Comparison of ENCODE assay signal across 18 cellular contexts in the genomic region with DNA sequence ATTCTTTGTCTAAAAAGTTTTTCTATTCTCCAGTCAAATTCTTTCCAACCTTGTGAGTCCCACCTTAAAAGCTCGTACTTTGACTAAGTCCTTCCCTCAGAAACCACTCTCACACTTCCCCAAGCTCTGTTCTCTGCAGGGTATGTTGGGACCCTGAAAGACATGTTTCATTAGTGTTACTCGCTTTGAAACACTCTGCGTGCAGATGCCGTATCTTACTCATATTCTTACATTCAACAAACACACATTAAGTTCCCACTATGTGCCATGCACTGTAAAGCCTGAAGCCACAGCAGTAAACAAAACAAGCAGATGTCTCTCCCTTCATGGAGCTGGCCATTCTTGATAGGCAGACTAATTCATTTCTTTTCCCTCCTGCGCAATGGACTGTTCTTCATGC.
A peak's percentile ranks its signal among the peaks of the same experiment; 100 is the strongest.
DNase-seq lines count a peak whose midpoint lies in the region; ATAC-seq, FAIRE-seq and TF ChIP-seq lines count a peak whose summit lies in the region.
"Had no signal": no experiment of that assay in that cellular context is flagged by ENCODE, and none has a peak within 500 bp of the region (broad histone marks: within the 10 kb centered on the region; RNA-seq: fewer than 3 reads in every experiment).

No MANE protein-coding gene starts in this region.

- peaks cover under 1% of the 10 kb centered on the region for H3K36me3 Mint-ChIP-seq in mesothelial cell of epicardium

- TF ChIP-seq POLR2A in GM12878 (IDR thresholded peaks at IDR 0.05; ENCODE audit: low read depth, low read length), result no peak

- H3K9ac ChIP-seq in GM12878 (ENCODE audit: control insufficient read depth, insufficient read depth, low read length), result no peak overlapping the region
- H3K9ac ChIP-seq: GM23248 had no signal

- no peaks in the 10 kb centered on the region for H4K20me1 ChIP-seq in GM12878 (ENCODE audit: control insufficient read depth, insufficient read depth)

- H3K4me3 Mint-ChIP-seq in stimulated activated naive CD8-positive, alpha-beta T cell treated with anti-CD3 and anti-CD28 coated beads, Interleukin-15, amount 100 ng/mL, for 72 hours, result no peak overlapping the region
- no peak overlapping the region for H3K4me3 Mint-ChIP-seq in mesothelial cell of epicardium
- H3K4me3 Mint-ChIP-seq: CD4-positive, alpha-beta memory T cell had no signal

- peaks cover 4% of the 10 kb centered on the region; the same call in 1 of the 2 replicates for H3K4me1 ChIP-seq in GM12878 (ENCODE audit: control insufficient read depth, insufficient read depth, low read length)
- H3K4me1 ChIP-seq: BE2C had no signal

- TF ChIP-seq EP300 in GM12878 (IDR thresholded peaks at IDR 0.05; ENCODE audit: borderline replicate concordance in 1 of 2, control insufficient read depth in 1 of 2, low read depth in 2 of 2, low read length in 2 of 2), result no peak

- BruUV-seq in GM12878 (replicated peaks; lab: Mats Ljungman, UMichigan), result no TSS peak

- in situ Hi-C loops in GM12878 (cut with MboI), result no loop called here

- no peak for DNase-seq in stimulated activated naive CD8-positive, alpha-beta T cell treated with anti-CD3 and anti-CD28 coated beads, Interleukin-15, Interleukin-2, amounts not matched to agents 100 U/mL and 50 U/mL, for 24 hours
- no peak for DNase-seq in stimulated activated naive CD8-positive, alpha-beta T cell treated with anti-CD3 and anti-CD28 coated beads, Interleukin-15, amount 100 ng/mL, for 72 hours
- DNase-seq in GM12878 (ENCODE audit: low read depth, low spot score) (no peak), mesothelial cell of epicardium (ENCODE audit: low spot score in 2 of 2, unreplicated experiment in 2 of 2) (no peak), NCI-H146 treated with DMSO at 0.1 percent for 48 hours (lab: John Stamatoyannopoulos, UW; ENCODE audit: unreplicated experiment) (no peak)
- DNase-seq: BE2C; CD4-positive, alpha-beta memory T cell; DMS79 treated with DMSO at 0.1 percent for 48 hours; GM23248; MM.1S; NCI-H1105 treated with DMSO at 0.1 percent for 48 hours; NCI-H187 treated with DMSO at 0.1 percent for 48 hours; NCI-H446; NCI-H82 had no signal

- peaks cover 0 to under 1% of the 10 kb centered on the region in 2 donors for H3K9me3 Mint-ChIP-seq in stimulated activated naive CD8-positive, alpha-beta T cell treated with anti-CD3 and anti-CD28 coated beads, Interleukin-15, amount 100 ng/mL, for 72 hours
- H3K9me3 Mint-ChIP-seq in mesothelial cell of epicardium, result no peaks in the 10 kb centered on the region
- H3K9me3 Mint-ChIP-seq: CD4-positive, alpha-beta memory T cell had no signal

- SMC1A ChIA-PET in GM12878 (lab: Charles Lee; ENCODE audit: uncharacterized antibody, unreplicated experiment), result interaction anchor here (1.1 to 2.8 kb wide), 7 partner anchors 10 to 82 kb away, joined by 3 to 12 read pairs (median 3); no protein-coding TSS in a partner anchor

- H2AFZ ChIP-seq in GM12878 (ENCODE audit: control insufficient read depth, low read depth, low read length), result no peak overlapping the region
- H2AFZ ChIP-seq: GM23248 had no signal

- TF ChIP-seq CTCF in GM12878 (IDR thresholded peaks at IDR 0.05 in 2 of 3, conservative IDR thresholded peaks at IDR 0.05 in 1 of 3; ENCODE audit: control insufficient read depth in 2 of 3, extremely low read depth in 1 of 3, insufficient read depth in 1 of 3, low read depth in 3 of 3, low read length in 3 of 3) (no peak), mesothelial cell of epicardium (IDR thresholded peaks at IDR 0.05; ENCODE audit: unreplicated experiment) (no peak)

- no peak overlapping the region for H3K27ac Mint-ChIP-seq in stimulated activated naive CD8-positive, alpha-beta T cell treated with anti-CD3 and anti-CD28 coated beads, Interleukin-15, amount 100 ng/mL, for 72 hours
- peak overlapping the region; percentile 37 for H3K27ac Mint-ChIP-seq in mesothelial cell of epicardium
- H3K27ac Mint-ChIP-seq: CD4-positive, alpha-beta memory T cell had no signal

- WGBS in GM12878 (ENCODE audit: insufficient coverage, insufficient replicate concordance, low lambda C conversion rate, missing lambda C conversion rate), result 73% methylated on average over 5 of the region's 5 CpGs

- no peak overlapping the region for H3K4me2 ChIP-seq in GM12878 (ENCODE audit: control insufficient read depth, insufficient read depth)

- no peaks in the 10 kb centered on the region for H3K27me3 ChIP-seq in GM12878 (replicated peaks in 1 of 2; ENCODE audit: control insufficient read depth in 2 of 2, insufficient read depth in 2 of 2, low read length in 1 of 2)
- H3K27me3 ChIP-seq: BE2C had no signal

- H3K36me3 ChIP-seq in GM12878 (ENCODE audit: control insufficient read depth in 2 of 2, insufficient read depth in 2 of 2, low read length in 1 of 2), result no peaks in the 10 kb centered on the region
- H3K36me3 ChIP-seq: BE2C had no signal

- intact Hi-C loops in GM12878 (cut with micrococcal nuclease; ENCODE audit: unreplicated experiment), result no loop called here

- RAD21 ChIA-PET in GM12878 (lab: Charles Lee; ENCODE audit: unreplicated experiment), result interaction anchor here (0.8 to 6.1 kb wide), 3 partner anchors 8 to 83 kb away, joined by 3 to 27 read pairs (median 12); no protein-coding TSS in a partner anchor

- no peaks in the 10 kb centered on the region for H3K9me3 ChIP-seq in GM12878 (replicated peaks; ENCODE audit: control insufficient read depth, insufficient read depth, low read length)
- H3K9me3 ChIP-seq: BE2C had no signal

- H3K79me2 ChIP-seq in GM12878 (ENCODE audit: control insufficient read depth, insufficient read depth, low read length), result no peaks in the 10 kb centered on the region; the same call in 1 of the 2 replicates

- H3K27me3 Mint-ChIP-seq in stimulated activated naive CD8-positive, alpha-beta T cell treated with anti-CD3 and anti-CD28 coated beads, Interleukin-15, amount 100 ng/mL, for 72 hours, result no peaks in the 10 kb centered on the region
- no peaks in the 10 kb centered on the region for H3K27me3 Mint-ChIP-seq in mesothelial cell of epicardium (ENCODE audit: low read depth)
- H3K27me3 Mint-ChIP-seq: CD4-positive, alpha-beta memory T cell had no signal

- TF ChIP-seq RAD21 in GM12878 (IDR thresholded peaks at IDR 0.05; ENCODE audit: insufficient read depth, low read depth, low read length), result no peak

- H3K27ac ChIP-seq in GM12878 (ENCODE audit: control insufficient read depth, insufficient read depth), result no peak overlapping the region
- H3K27ac ChIP-seq: GM23248 had no signal

- H3K4me3 ChIP-seq in GM12878, result no peak overlapping the region
- H3K4me3 ChIP-seq: GM23248 had no signal

- CTCF ChIA-PET in GM12878 (lab: Yijun Ruan, JAX), result interaction anchor here (0.9 to 4.3 kb wide), 7 partner anchors 8 to 261 kb away, joined by 3 to 19 read pairs (median 10); no protein-coding TSS in a partner anchor

- POLR2A ChIA-PET in GM12878 (lab: Charles Lee), result interaction anchor here (1.2 kb wide), 1 partner anchor 8 kb away, joined by 3 read pairs; no protein-coding TSS in a partner anchor

- no peak for FAIRE-seq in GM12878 (lab: Jason Lieb, UNC)
- FAIRE-seq: G401.6, HepG2 had no signal

- peaks cover 37% of the 10 kb centered on the region for H3K4me1 Mint-ChIP-seq in stimulated activated naive CD8-positive, alpha-beta T cell treated with anti-CD3 and anti-CD28 coated beads, Interleukin-15, amount 100 ng/mL, for 72 hours
- peaks cover 36% of the 10 kb centered on the region for H3K4me1 Mint-ChIP-seq in mesothelial cell of epicardium

- ATAC-seq in stimulated activated naive CD8-positive, alpha-beta T cell treated with anti-CD3 and anti-CD28 coated beads, Interleukin-15, Interleukin-2, amounts not matched to agents 100 U/mL and 50 U/mL, for 24 hours, result peak; percentile 46
- ATAC-seq in stimulated activated naive CD8-positive, alpha-beta T cell treated with anti-CD3 and anti-CD28 coated beads, Interleukin-15, amount 100 ng/mL, for 72 hours, result no peak
- ATAC-seq in GM12878 (peak; percentile 31; the same call in 2 of the 3 replicates), HG03159 (IDR thresholded peaks at IDR 0.05; ENCODE audit: unreplicated experiment) (no peak), GM19455 (IDR thresholded peaks at IDR 0.05; ENCODE audit: unreplicated experiment) (no peak)
- ATAC-seq: HepG2 had no signal

TF ChIP-seq in GM12878, 131 proteins besides CTCF, POLR2A, EP300 and RAD21 (continues in another document):
- TF ChIP-seq, protein P1, sequence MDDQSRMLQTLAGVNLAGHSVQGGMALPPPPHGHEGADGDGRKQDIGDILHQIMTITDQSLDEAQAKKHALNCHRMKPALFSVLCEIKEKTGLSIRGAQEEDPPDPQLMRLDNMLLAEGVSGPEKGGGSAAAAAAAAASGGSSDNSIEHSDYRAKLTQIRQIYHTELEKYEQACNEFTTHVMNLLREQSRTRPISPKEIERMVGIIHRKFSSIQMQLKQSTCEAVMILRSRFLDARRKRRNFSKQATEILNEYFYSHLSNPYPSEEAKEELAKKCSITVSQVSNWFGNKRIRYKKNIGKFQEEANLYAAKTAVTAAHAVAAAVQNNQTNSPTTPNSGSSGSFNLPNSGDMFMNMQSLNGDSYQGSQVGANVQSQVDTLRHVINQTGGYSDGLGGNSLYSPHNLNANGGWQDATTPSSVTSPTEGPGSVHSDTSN (IDR thresholded peaks at IDR 0.05; ENCODE audit: insufficient replicate concordance, low read depth, low read length), result no peak
- TF ChIP-seq MYB (IDR thresholded peaks at IDR 0.05; ENCODE audit: borderline replicate concordance, low read depth, low read length) (no peak), TCF3 (IDR thresholded peaks at IDR 0.05; ENCODE audit: borderline replicate concordance, insufficient read depth, low read depth, low read length) (no peak)
- TF ChIP-seq, protein P2, sequence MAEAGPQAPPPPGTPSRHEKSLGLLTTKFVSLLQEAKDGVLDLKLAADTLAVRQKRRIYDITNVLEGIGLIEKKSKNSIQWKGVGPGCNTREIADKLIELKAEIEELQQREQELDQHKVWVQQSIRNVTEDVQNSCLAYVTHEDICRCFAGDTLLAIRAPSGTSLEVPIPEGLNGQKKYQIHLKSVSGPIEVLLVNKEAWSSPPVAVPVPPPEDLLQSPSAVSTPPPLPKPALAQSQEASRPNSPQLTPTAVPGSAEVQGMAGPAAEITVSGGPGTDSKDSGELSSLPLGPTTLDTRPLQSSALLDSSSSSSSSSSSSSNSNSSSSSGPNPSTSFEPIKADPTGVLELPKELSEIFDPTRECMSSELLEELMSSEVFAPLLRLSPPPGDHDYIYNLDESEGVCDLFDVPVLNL (IDR thresholded peaks at IDR 0.05; ENCODE audit: low read depth, low read length), result no peak

Comparison
In these comparisons a context has a peak if more than half of its experiments do, and no peak if none do; other contexts are left out.
1. ATAC-seq: peak in stimulated activated naive CD8-positive, alpha-beta T cell treated with anti-CD3 and anti-CD28 coated beads, Interleukin-15, Interleukin-2, amounts not matched to agents 100 U/mL and 50 U/mL, for 24 hours (single experiment) and GM12878 (single experiment); none in stimulated activated naive CD8-positive, alpha-beta T cell treated with anti-CD3 and anti-CD28 coated beads, Interleukin-15, amount 100 ng/mL, for 72 hours (single experiment), HG03159 (single experiment) and GM19455 (single experiment).